ENCODE assay signal across 1 cellular context in the genomic region with DNA sequence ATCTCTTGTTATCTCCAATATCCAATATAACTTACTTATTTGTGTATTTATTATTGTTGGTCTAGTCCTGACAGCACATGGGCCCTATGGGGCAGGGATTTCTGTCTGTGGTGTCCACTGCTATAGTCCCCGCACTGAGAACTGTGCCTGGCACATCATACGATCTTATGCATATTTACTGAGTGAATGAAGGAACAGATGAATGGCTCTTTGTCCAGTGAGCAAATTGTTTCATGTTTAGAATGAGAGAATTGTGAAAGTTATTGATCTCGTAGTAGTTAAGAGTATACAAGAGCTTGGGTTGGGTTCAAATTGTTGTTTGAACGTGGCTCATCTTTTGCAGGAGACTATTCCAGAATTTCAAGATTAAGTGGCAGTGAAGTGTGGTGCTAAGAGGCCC.
TF ChIP-seq lines count a peak whose summit lies in the region.

No MANE protein-coding gene starts in this region.

TF ChIP-seq in HepG2, 621 proteins besides CTCF, POLR2A, EP300 and RAD21 (continued from another document and continues in another):
- no peak for TF ChIP-seq ZFP91 (CRISPR knock-in tag; IDR thresholded peaks at IDR 0.05; ENCODE audit: borderline replicate concordance)
- no peak for TF ChIP-seq ATF6 (CRISPR knock-in tag; conservative IDR thresholded peaks at IDR 0.05)
- TF ChIP-seq IKZF1 (IDR thresholded peaks at IDR 0.05), result no peak
- TF ChIP-seq PITX1 (CRISPR knock-in tag; IDR thresholded peaks at IDR 0.05), result no peak
- no peak for TF ChIP-seq ZNF331 (CRISPR knock-in tag; IDR thresholded peaks at IDR 0.05)
- TF ChIP-seq SOX13 (IDR thresholded peaks at IDR 0.05), result no peak
- TF ChIP-seq SOX13 (CRISPR knock-in tag; conservative IDR thresholded peaks at IDR 0.05 in 1 of 2, IDR thresholded peaks at IDR 0.05 in 1 of 2), result peak in 1 of 2 experiments; percentile 84; a peak in 2 of 4 replicates
- TF ChIP-seq HMG20A (CRISPR knock-in tag; IDR thresholded peaks at IDR 0.05; ENCODE audit: borderline replicate concordance), result 0 out of 2 replicates have a peak, but pooled peaks have one; percentile 28
- no peak for TF ChIP-seq IKZF4 (CRISPR knock-in tag; IDR thresholded peaks at IDR 0.05; ENCODE audit: borderline replicate concordance, low read depth, not compliant biosample characterization)
- no peak for TF ChIP-seq YEATS2 (CRISPR knock-in tag; IDR thresholded peaks at IDR 0.05; ENCODE audit: borderline replicate concordance)
- TF ChIP-seq ZNF782 (CRISPR knock-in tag; IDR thresholded peaks at IDR 0.05; ENCODE audit: borderline replicate concordance), result no peak
- TF ChIP-seq, protein P1, sequence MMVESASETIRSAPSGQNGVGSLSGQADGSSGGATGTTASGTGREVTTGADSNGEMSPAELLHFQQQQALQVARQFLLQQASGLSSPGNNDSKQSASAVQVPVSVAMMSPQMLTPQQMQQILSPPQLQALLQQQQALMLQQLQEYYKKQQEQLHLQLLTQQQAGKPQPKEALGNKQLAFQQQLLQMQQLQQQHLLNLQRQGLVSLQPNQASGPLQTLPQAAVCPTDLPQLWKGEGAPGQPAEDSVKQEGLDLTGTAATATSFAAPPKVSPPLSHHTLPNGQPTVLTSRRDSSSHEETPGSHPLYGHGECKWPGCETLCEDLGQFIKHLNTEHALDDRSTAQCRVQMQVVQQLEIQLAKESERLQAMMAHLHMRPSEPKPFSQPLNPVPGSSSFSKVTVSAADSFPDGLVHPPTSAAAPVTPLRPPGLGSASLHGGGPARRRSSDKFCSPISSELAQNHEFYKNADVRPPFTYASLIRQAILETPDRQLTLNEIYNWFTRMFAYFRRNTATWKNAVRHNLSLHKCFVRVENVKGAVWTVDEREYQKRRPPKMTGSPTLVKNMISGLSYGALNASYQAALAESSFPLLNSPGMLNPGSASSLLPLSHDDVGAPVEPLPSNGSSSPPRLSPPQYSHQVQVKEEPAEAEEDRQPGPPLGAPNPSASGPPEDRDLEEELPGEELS (CRISPR knock-in tag; IDR thresholded peaks at IDR 0.05), result peak; percentile 66
- TF ChIP-seq ZFX (CRISPR knock-in tag; IDR thresholded peaks at IDR 0.05; ENCODE audit: low read depth), result no peak
- no peak for TF ChIP-seq ZSCAN31 (CRISPR knock-in tag; IDR thresholded peaks at IDR 0.05; ENCODE audit: low read depth)
- no peak for TF ChIP-seq AKAP8 (CRISPR knock-in tag; IDR thresholded peaks at IDR 0.05)
- TF ChIP-seq, protein P2, sequence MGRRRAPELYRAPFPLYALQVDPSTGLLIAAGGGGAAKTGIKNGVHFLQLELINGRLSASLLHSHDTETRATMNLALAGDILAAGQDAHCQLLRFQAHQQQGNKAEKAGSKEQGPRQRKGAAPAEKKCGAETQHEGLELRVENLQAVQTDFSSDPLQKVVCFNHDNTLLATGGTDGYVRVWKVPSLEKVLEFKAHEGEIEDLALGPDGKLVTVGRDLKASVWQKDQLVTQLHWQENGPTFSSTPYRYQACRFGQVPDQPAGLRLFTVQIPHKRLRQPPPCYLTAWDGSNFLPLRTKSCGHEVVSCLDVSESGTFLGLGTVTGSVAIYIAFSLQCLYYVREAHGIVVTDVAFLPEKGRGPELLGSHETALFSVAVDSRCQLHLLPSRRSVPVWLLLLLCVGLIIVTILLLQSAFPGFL (CRISPR knock-in tag; IDR thresholded peaks at IDR 0.05), result no peak
- TF ChIP-seq RFX5 (IDR thresholded peaks at IDR 0.05; ENCODE audit: low read depth, low read length), result no peak
- TF ChIP-seq MIXL1 (CRISPR knock-in tag; IDR thresholded peaks at IDR 0.05), result 0 out of 2 replicates have a peak, but pooled peaks have one; percentile 34
- no peak for TF ChIP-seq GZF1 (CRISPR knock-in tag; IDR thresholded peaks at IDR 0.05)
- TF ChIP-seq NFATC3 (CRISPR knock-in tag; IDR thresholded peaks at IDR 0.05), result no peak
- TF ChIP-seq HHEX (CRISPR knock-in tag; IDR thresholded peaks at IDR 0.05), result peak; percentile 55; the same call in 1 of the 2 replicates
- TF ChIP-seq ISL2 (CRISPR knock-in tag; IDR thresholded peaks at IDR 0.05), result peak; percentile 45; the same call in 1 of the 2 replicates
- 0 out of 2 replicates have a peak, but pooled peaks have one; percentile 14 for TF ChIP-seq NCOA2 (CRISPR knock-in tag; IDR thresholded peaks at IDR 0.05)
- no peak for TF ChIP-seq NFKB2 (CRISPR knock-in tag; IDR thresholded peaks at IDR 0.05; ENCODE audit: borderline replicate concordance)
- 0 out of 2 replicates have a peak, but pooled peaks have one; percentile 20 for TF ChIP-seq KLF6 (CRISPR knock-in tag; IDR thresholded peaks at IDR 0.05)
- TF ChIP-seq ZNF724P (CRISPR knock-in tag; IDR thresholded peaks at IDR 0.05; ENCODE audit: borderline replicate concordance), result no peak
- no peak for TF ChIP-seq GABPB1 (CRISPR knock-in tag; IDR thresholded peaks at IDR 0.05)
- TF ChIP-seq GPN1 (CRISPR knock-in tag; IDR thresholded peaks at IDR 0.05; ENCODE audit: borderline replicate concordance), result no peak
- TF ChIP-seq, protein P3, sequence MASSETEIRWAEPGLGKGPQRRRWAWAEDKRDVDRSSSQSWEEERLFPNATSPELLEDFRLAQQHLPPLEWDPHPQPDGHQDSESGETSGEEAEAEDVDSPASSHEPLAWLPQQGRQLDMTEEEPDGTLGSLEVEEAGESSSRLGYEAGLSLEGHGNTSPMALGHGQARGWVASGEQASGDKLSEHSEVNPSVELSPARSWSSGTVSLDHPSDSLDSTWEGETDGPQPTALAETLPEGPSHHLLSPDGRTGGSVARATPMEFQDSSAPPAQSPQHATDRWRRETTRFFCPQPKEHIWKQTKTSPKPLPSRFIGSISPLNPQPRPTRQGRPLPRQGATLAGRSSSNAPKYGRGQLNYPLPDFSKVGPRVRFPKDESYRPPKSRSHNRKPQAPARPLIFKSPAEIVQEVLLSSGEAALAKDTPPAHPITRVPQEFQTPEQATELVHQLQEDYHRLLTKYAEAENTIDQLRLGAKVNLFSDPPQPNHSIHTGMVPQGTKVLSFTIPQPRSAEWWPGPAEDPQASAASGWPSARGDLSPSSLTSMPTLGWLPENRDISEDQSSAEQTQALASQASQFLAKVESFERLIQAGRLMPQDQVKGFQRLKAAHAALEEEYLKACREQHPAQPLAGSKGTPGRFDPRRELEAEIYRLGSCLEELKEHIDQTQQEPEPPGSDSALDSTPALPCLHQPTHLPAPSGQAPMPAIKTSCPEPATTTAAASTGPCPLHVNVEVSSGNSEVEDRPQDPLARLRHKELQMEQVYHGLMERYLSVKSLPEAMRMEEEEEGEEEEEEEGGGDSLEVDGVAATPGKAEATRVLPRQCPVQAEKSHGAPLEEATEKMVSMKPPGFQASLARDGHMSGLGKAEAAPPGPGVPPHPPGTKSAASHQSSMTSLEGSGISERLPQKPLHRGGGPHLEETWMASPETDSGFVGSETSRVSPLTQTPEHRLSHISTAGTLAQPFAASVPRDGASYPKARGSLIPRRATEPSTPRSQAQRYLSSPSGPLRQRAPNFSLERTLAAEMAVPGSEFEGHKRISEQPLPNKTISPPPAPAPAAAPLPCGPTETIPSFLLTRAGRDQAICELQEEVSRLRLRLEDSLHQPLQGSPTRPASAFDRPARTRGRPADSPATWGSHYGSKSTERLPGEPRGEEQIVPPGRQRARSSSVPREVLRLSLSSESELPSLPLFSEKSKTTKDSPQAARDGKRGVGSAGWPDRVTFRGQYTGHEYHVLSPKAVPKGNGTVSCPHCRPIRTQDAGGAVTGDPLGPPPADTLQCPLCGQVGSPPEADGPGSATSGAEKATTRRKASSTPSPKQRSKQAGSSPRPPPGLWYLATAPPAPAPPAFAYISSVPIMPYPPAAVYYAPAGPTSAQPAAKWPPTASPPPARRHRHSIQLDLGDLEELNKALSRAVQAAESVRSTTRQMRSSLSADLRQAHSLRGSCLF (CRISPR knock-in tag; IDR thresholded peaks at IDR 0.05; ENCODE audit: borderline replicate concordance), result no peak
- no peak for TF ChIP-seq ZNF740 (CRISPR knock-in tag; IDR thresholded peaks at IDR 0.05)
- TF ChIP-seq ZNF329 (CRISPR knock-in tag; IDR thresholded peaks at IDR 0.05; ENCODE audit: low read depth), result no peak
- no peak for TF ChIP-seq ZNF12 (CRISPR knock-in tag; IDR thresholded peaks at IDR 0.05)
- no peak for TF ChIP-seq SRSF9 (IDR thresholded peaks at IDR 0.05; ENCODE audit: borderline replicate concordance, insufficient read depth, low read depth, low read length, poor library complexity, severe bottlenecking)
- no peak for TF ChIP-seq FOXM1 (CRISPR knock-in tag; IDR thresholded peaks at IDR 0.05)
- no peak for TF ChIP-seq ZNF614 (CRISPR knock-in tag; IDR thresholded peaks at IDR 0.05; ENCODE audit: borderline replicate concordance)
- no peak for TF ChIP-seq ZNF709 (CRISPR knock-in tag; IDR thresholded peaks at IDR 0.05)
- TF ChIP-seq DMAP1 (CRISPR knock-in tag; IDR thresholded peaks at IDR 0.05), result no peak
- no peak for TF ChIP-seq ZNF672 (CRISPR knock-in tag; IDR thresholded peaks at IDR 0.05)
- TF ChIP-seq SALL2 (CRISPR knock-in tag; IDR thresholded peaks at IDR 0.05), result no peak
- TF ChIP-seq SNAI1 (CRISPR knock-in tag; IDR thresholded peaks at IDR 0.05; ENCODE audit: borderline replicate concordance), result no peak
- TF ChIP-seq, protein P4, sequence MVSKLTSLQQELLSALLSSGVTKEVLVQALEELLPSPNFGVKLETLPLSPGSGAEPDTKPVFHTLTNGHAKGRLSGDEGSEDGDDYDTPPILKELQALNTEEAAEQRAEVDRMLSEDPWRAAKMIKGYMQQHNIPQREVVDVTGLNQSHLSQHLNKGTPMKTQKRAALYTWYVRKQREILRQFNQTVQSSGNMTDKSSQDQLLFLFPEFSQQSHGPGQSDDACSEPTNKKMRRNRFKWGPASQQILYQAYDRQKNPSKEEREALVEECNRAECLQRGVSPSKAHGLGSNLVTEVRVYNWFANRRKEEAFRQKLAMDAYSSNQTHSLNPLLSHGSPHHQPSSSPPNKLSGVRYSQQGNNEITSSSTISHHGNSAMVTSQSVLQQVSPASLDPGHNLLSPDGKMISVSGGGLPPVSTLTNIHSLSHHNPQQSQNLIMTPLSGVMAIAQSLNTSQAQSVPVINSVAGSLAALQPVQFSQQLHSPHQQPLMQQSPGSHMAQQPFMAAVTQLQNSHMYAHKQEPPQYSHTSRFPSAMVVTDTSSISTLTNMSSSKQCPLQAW (CRISPR knock-in tag; IDR thresholded peaks at IDR 0.05), result no peak
- TF ChIP-seq JUND (CRISPR knock-in tag; IDR thresholded peaks at IDR 0.05), result no peak
- TF ChIP-seq, protein P5, sequence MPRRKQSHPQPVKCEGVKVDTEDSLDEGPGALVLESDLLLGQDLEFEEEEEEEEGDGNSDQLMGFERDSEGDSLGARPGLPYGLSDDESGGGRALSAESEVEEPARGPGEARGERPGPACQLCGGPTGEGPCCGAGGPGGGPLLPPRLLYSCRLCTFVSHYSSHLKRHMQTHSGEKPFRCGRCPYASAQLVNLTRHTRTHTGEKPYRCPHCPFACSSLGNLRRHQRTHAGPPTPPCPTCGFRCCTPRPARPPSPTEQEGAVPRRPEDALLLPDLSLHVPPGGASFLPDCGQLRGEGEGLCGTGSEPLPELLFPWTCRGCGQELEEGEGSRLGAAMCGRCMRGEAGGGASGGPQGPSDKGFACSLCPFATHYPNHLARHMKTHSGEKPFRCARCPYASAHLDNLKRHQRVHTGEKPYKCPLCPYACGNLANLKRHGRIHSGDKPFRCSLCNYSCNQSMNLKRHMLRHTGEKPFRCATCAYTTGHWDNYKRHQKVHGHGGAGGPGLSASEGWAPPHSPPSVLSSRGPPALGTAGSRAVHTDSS (CRISPR knock-in tag; conservative IDR thresholded peaks at IDR 0.05), result no peak
- TF ChIP-seq ZNF24 (IDR thresholded peaks at IDR 0.05), result peak; percentile 77; the same call in 1 of the 2 replicates
- TF ChIP-seq CEBPG (CRISPR knock-in tag; IDR thresholded peaks at IDR 0.05), result peak; percentile 72
- no peak for TF ChIP-seq ZNF136 (CRISPR knock-in tag; IDR thresholded peaks at IDR 0.05; ENCODE audit: low read depth)
- TF ChIP-seq ZEB1 (IDR thresholded peaks at IDR 0.05; ENCODE audit: insufficient replicate concordance, low read depth), result no peak
- no peak for TF ChIP-seq ZNF17 (CRISPR knock-in tag; IDR thresholded peaks at IDR 0.05)
- TF ChIP-seq ONECUT2 (CRISPR knock-in tag; IDR thresholded peaks at IDR 0.05), result peak; percentile 80
- peak; percentile 60; the same call in 1 of the 2 replicates for TF ChIP-seq SOX5 (CRISPR knock-in tag; IDR thresholded peaks at IDR 0.05; ENCODE audit: borderline replicate concordance)
- no peak for TF ChIP-seq MXD4 (CRISPR knock-in tag; IDR thresholded peaks at IDR 0.05)
- TF ChIP-seq MAFK (conservative IDR thresholded peaks at IDR 0.05 in 1 of 2, IDR thresholded peaks at IDR 0.05 in 1 of 2; ENCODE audit: low read length in 2 of 2), result no peak
- no peak for TF ChIP-seq NFRKB (IDR thresholded peaks at IDR 0.05)
- TF ChIP-seq, protein P6, sequence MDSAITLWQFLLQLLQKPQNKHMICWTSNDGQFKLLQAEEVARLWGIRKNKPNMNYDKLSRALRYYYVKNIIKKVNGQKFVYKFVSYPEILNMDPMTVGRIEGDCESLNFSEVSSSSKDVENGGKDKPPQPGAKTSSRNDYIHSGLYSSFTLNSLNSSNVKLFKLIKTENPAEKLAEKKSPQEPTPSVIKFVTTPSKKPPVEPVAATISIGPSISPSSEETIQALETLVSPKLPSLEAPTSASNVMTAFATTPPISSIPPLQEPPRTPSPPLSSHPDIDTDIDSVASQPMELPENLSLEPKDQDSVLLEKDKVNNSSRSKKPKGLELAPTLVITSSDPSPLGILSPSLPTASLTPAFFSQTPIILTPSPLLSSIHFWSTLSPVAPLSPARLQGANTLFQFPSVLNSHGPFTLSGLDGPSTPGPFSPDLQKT (CRISPR knock-in tag; IDR thresholded peaks at IDR 0.05; ENCODE audit: borderline replicate concordance), result no peak
